Comparison of ENCODE assay signal across 25 cellular contexts in the genomic region with DNA sequence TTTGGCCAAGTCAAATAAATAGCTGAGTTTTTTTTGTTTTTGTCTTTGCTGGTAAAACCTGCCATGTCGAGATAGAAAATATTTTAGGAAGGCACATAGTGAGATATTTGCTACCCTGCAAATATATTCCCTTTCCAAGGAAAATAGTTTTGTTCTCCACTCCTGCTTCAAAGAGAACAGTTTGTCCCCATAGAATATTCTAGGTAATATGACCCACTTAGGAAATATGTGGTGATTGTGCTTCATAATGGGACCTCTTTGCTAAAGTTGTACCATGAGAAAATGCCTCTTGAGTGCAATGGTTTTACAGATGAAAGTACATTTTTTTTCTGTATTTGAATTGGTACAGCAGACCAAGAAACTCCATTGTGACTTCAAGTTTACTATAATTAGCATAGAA. TPM values are rescaled to one million over a fixed set of nuclear protein-coding genes. Genes with fewer than 3 reads are reported as not detected.
A peak's percentile ranks its signal among the peaks of the same experiment; 100 is the strongest.
DNase-seq lines count a peak whose midpoint lies in the region; ATAC-seq and TF ChIP-seq lines count a peak whose summit lies in the region.
"Had no signal": no experiment of that assay in that cellular context is flagged by ENCODE, and none has a peak within 500 bp of the region (broad histone marks: within the 10 kb centered on the region; RNA-seq: fewer than 3 reads in every experiment).

No MANE protein-coding gene starts in this region.

- H3K4me3 ChIP-seq in choroid plexus epithelial cell (ENCODE audit: low read depth, low read length), result no peak overlapping the region
- H3K4me3 ChIP-seq in muscle layer of duodenum (ENCODE audit: low read depth in 1 of 2, low read length in 2 of 2), result no peak overlapping the region
- H3K4me3 ChIP-seq in thoracic aorta, result peak overlapping the region; percentile 26
- H3K4me3 ChIP-seq: skin epidermis, upper lobe of right lung had no signal

- ATAC-seq in T-helper 17 cell (no peak), thoracic aorta (ENCODE audit: insufficient number of reproducible peaks, low FRiP score, low read depth) (peak; percentile 83)
- ATAC-seq: SK-N-SH treated with all-trans-retinoic acid at 6 μM for 48 hours, upper lobe of right lung had no signal

- H3K4me3 Mint-ChIP-seq in T-helper 17 cell, result no peak overlapping the region
- no peak overlapping the region for H3K4me3 Mint-ChIP-seq in activated CD4-positive, alpha-beta T cell treated with anti-CD3 and anti-CD28 coated beads, Interleukin-2, amount 10 ng/mL, durations not matched to agents 7 days and 5 days
- H3K4me3 Mint-ChIP-seq: activated naive CD8-positive, alpha-beta T cell treated with anti-CD3 and anti-CD28 coated beads for 36 hours; stimulated activated naive CD8-positive, alpha-beta T cell treated with anti-CD3 and anti-CD28 coated beads, Interleukin-15, Interleukin-2, amounts not matched to agents 100 ng/mL and 50 ng/mL, for 24 hours had no signal

- H3K27me3 Mint-ChIP-seq in T-helper 17 cell, result no peaks in the 10 kb centered on the region
- peaks cover 12% of the 10 kb centered on the region for H3K27me3 Mint-ChIP-seq in activated CD4-positive, alpha-beta T cell treated with anti-CD3 and anti-CD28 coated beads, Interleukin-2, amount 10 ng/mL, durations not matched to agents 7 days and 5 days
- H3K27me3 Mint-ChIP-seq: activated naive CD8-positive, alpha-beta T cell treated with anti-CD3 and anti-CD28 coated beads for 36 hours had no signal

- H3K36me3 Mint-ChIP-seq in T-helper 17 cell (ENCODE audit: low read depth), result peaks cover 4% of the 10 kb centered on the region
- no peaks in the 10 kb centered on the region for H3K36me3 Mint-ChIP-seq in activated CD4-positive, alpha-beta T cell treated with anti-CD3 and anti-CD28 coated beads, Interleukin-2, amount 10 ng/mL, durations not matched to agents 7 days and 5 days (ENCODE audit: low read depth)

- no peak for TF ChIP-seq CTCF in choroid plexus epithelial cell (conservative IDR thresholded peaks at IDR 0.05; ENCODE audit: low read depth, low read length)
- no peak for TF ChIP-seq CTCF in thoracic aorta (IDR thresholded peaks at IDR 0.05)

- CTCF ChIA-PET in activated CD4-positive, alpha-beta T cell treated with anti-CD3 and anti-CD28 coated beads, Interleukin-2, amount 10 ng/mL, durations not matched to agents 7 days and 5 days (lab: Charles Lee), result interaction anchor here (0.8 to 1.4 kb wide), 2 partner anchors 9 to 16 kb away, joined by 3 read pairs; no protein-coding TSS in a partner anchor

- H3K27ac ChIP-seq in muscle layer of duodenum (ENCODE audit: low read length), result peak overlapping the region; percentile 19
- peak overlapping the region; percentile 90 to 91 for H3K27ac ChIP-seq in thoracic aorta
- H3K27ac ChIP-seq: HL-60, KMS-11, RWPE1, skin epidermis, upper lobe of right lung had no signal

- DNase-seq in T-helper 17 cell, result no peak
- DNase-seq in choroid plexus epithelial cell (ENCODE audit: low read depth), result peak; percentile 25
- DNase-seq in thoracic aorta (ENCODE audit: low spot score), result no peak
- no peak for DNase-seq in activated CD4-positive, alpha-beta T cell treated with anti-CD3 and anti-CD28 coated beads, Interleukin-2, amount 10 ng/mL, durations not matched to agents 7 days and 5 days
- no peak for DNase-seq in A172 (ENCODE audit: low spot score)
- DNase-seq in HK-2 (ENCODE audit: unreplicated experiment), result no peak
- DNase-seq: activated effector memory CD4-positive, alpha-beta T cell treated with Interleukin-2 at 50 U/mL for 16 hours; activated naive CD8-positive, alpha-beta T cell treated with anti-CD3 and anti-CD28 coated beads for 36 hours; activated T-cell treated with anti-CD3 and anti-CD28 coated beads for 4 hours; cerebellar nuclear complex; effector CD4-positive, alpha-beta T cell; HCEC 1CT; kidney glomerular epithelial cell; mesenchymal stem cell; NCI-H1417 treated with DMSO at 0.1 percent for 48 hours; NCI-H2107; NCI-H446; upper lobe of right lung had no signal

- H3K4me1 ChIP-seq in muscle layer of duodenum (ENCODE audit: control insufficient read depth in 1 of 2, insufficient read depth in 2 of 2, low read length in 2 of 2) (peaks cover 0 to 10% of the 10 kb centered on the region in 2 donors), thoracic aorta (ENCODE audit: control insufficient read depth in 1 of 2, low read depth in 2 of 2) (peaks cover 57 to 81% of the 10 kb centered on the region in 2 donors)
- H3K4me1 ChIP-seq: upper lobe of right lung had no signal

- peaks cover 10% of the 10 kb centered on the region for H3K4me1 Mint-ChIP-seq in T-helper 17 cell
- H3K4me1 Mint-ChIP-seq in activated CD4-positive, alpha-beta T cell treated with anti-CD3 and anti-CD28 coated beads, Interleukin-2, amount 10 ng/mL, durations not matched to agents 7 days and 5 days, result no peaks in the 10 kb centered on the region
- H3K4me1 Mint-ChIP-seq: activated naive CD8-positive, alpha-beta T cell treated with anti-CD3 and anti-CD28 coated beads for 36 hours had no signal

- H3K36me3 ChIP-seq in muscle layer of duodenum (ENCODE audit: control insufficient read depth in 1 of 2, insufficient read depth in 2 of 2, low read length in 2 of 2), result no peaks in the 10 kb centered on the region
- no peaks in the 10 kb centered on the region for H3K36me3 ChIP-seq in thoracic aorta
- H3K36me3 ChIP-seq: upper lobe of right lung had no signal

- H3K27me3 ChIP-seq in muscle layer of duodenum (ENCODE audit: low read depth, low read length), result no peaks in the 10 kb centered on the region
- H3K27me3 ChIP-seq in thoracic aorta (replicated peaks; ENCODE audit: insufficient read depth), result no peaks in the 10 kb centered on the region
- H3K27me3 ChIP-seq: upper lobe of right lung had no signal

- H3K9me3 ChIP-seq in T-helper 17 cell (ENCODE audit: control insufficient read depth, low read length, poor library complexity, severe bottlenecking) (no peaks in the 10 kb centered on the region), muscle layer of duodenum (ENCODE audit: control insufficient read depth in 1 of 2, low read length in 2 of 2) (no peaks in the 10 kb centered on the region), thoracic aorta (no peaks in the 10 kb centered on the region)
- H3K9me3 ChIP-seq: upper lobe of right lung had no signal

- POLR2A ChIA-PET in activated CD4-positive, alpha-beta T cell treated with anti-CD3 and anti-CD28 coated beads, Interleukin-2, amount 10 ng/mL, durations not matched to agents 7 days and 5 days (lab: Charles Lee), result no interaction called here

- H3K9me3 Mint-ChIP-seq in activated CD4-positive, alpha-beta T cell treated with anti-CD3 and anti-CD28 coated beads, Interleukin-2, amount 10 ng/mL, durations not matched to agents 7 days and 5 days, result no peaks in the 10 kb centered on the region
- H3K9me3 Mint-ChIP-seq: activated naive CD8-positive, alpha-beta T cell treated with anti-CD3 and anti-CD28 coated beads for 36 hours; stimulated activated naive CD8-positive, alpha-beta T cell treated with anti-CD3 and anti-CD28 coated beads, Interleukin-15, Interleukin-2, amounts not matched to agents 100 ng/mL and 50 ng/mL, for 24 hours had no signal

- H3K27ac Mint-ChIP-seq in T-helper 17 cell, result peak overlapping the region; percentile 9
- no peak overlapping the region for H3K27ac Mint-ChIP-seq in activated CD4-positive, alpha-beta T cell treated with anti-CD3 and anti-CD28 coated beads, Interleukin-2, amount 10 ng/mL, durations not matched to agents 7 days and 5 days
- H3K27ac Mint-ChIP-seq: activated naive CD8-positive, alpha-beta T cell treated with anti-CD3 and anti-CD28 coated beads for 36 hours; stimulated activated naive CD8-positive, alpha-beta T cell treated with anti-CD3 and anti-CD28 coated beads, Interleukin-15, Interleukin-2, amounts not matched to agents 100 ng/mL and 50 ng/mL, for 24 hours had no signal

RNA-seq across cellular contexts. Expression of a gene that starts 41.6 kb away (rescaled TPM):
- total RNA-seq in T-helper 17 cell (10 to 100 TPM; 33.7 to 50.4 TPM), thoracic aorta (10 to 100 TPM in 1 of 2 donors, 1 to 10 TPM in 1; 7.2 to 18.6 TPM)
- 10 to 100 TPM; 36.3 to 44.2 TPM for total RNA-seq in activated CD4-positive, alpha-beta T cell treated with anti-CD3 and anti-CD28 coated beads, Interleukin-2, amount 10 ng/mL, durations not matched to agents 7 days and 5 days
- total RNA-seq in A172 (2014; rRNA removed; shearing (Covaris generic)), result 10.4 and 14.3 TPM in 2 replicates

RNA-seq across cellular contexts. Expression of a gene that starts 55.8 kb away (rescaled TPM):
- total RNA-seq in T-helper 17 cell (10 to 100 TPM; 43.2 to 48.8 TPM), thoracic aorta (10 to 100 TPM; 87.7 to 92.8 TPM)
- total RNA-seq in activated CD4-positive, alpha-beta T cell treated with anti-CD3 and anti-CD28 coated beads, Interleukin-2, amount 10 ng/mL, durations not matched to agents 7 days and 5 days, result 10 to 100 TPM; 16.2 to 19.8 TPM
- total RNA-seq in A172 (2014; rRNA removed; shearing (Covaris generic)), result 2.6 and 5.4 TPM in 2 replicates
